Comparison of ENCODE assay signal across 8 cellular contexts in the genomic region with DNA sequence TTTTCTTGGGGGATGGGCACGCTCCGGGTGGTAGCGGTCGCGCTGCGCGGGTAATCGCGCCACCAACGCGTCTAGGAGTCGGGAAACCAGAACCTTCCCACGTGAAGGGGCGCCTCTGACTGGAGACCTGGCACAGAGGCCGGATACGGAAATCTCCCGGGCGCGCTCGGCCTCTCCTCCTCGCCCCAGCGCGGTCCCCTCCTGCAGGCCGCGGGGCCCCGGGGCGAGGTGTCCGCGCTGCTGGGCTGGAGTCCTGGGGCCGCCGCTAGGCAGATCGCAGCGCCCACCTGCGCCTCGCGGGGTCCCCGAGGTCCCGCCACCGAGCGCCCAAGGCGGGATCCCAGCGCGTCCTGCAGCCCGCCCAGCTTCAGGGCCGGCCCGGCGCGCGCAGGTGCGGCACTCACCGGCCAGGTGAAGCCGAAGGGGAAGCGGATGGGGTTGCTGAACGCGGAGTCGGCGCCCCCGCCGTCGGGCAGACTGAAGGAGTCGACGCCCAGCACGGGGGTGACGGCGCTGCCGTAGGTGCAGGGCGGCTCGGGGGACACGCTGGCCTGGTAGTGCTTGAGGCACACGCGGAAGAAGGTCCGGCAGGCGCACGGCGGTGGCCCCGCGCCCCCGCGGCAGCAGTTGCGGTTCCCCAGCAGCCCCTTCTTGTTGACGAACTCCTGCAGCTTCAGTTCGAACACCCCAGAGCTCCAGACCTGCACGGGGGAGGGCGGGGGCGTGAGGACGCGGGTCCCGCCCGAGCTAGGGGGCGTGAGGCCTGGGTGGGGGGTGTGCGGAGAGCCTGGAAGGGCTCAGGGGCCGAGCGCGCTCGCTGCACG. TPM values are rescaled to one million over a fixed set of nuclear protein-coding genes. Genes with fewer than 3 reads are reported as not detected.
DNase-seq lines count a peak whose midpoint lies in the region; ATAC-seq and TF ChIP-seq lines count a peak whose summit lies in the region.

No MANE protein-coding gene starts in this region.

- no peak for ATAC-seq in GM21786 (IDR thresholded peaks at IDR 0.05; ENCODE audit: unreplicated experiment)

- peaks cover 84% of the 10 kb centered on the region for H3K27me3 Mint-ChIP-seq in T-helper 1 cell treated with Interleukin-12 subunit alpha and Interleukin-12 subunit beta and Interleukin-4 antibody, amounts not matched to agents 30 μg/mL and 1 μg/mL, for 36 hours (ENCODE audit: low read depth)

- H3K9me3 Mint-ChIP-seq in T-helper 1 cell treated with Interleukin-12 subunit alpha and Interleukin-12 subunit beta and Interleukin-4 antibody, amounts not matched to agents 30 μg/mL and 1 μg/mL, for 36 hours = no peaks in the 10 kb centered on the region

- H3K27ac ChIP-seq in adrenal gland (peak overlapping the region in 2 of 5 donors; percentile 77 to 78), liver (ENCODE audit: low read depth in 1 of 2, low read length in 2 of 2) (peak overlapping the region; percentile 15 to 53), thymus (ENCODE audit: low read depth) (no peak overlapping the region)

- no peak for TF ChIP-seq CTCF in adrenal gland (IDR thresholded peaks at IDR 0.05)
- no peak for TF ChIP-seq CTCF in liver (IDR thresholded peaks at IDR 0.05; ENCODE audit: low read depth, low read length, missing input control)

- peaks cover 4% of the 10 kb centered on the region for H3K27me3 ChIP-seq in adrenal gland
- peaks cover 0 to 13% (median 7%) of the 10 kb centered on the region in 4 donors for H3K27me3 ChIP-seq in liver (ENCODE audit: control insufficient read depth in 4 of 4, insufficient read depth in 4 of 4, low read length in 3 of 4)
- H3K27me3 ChIP-seq in thymus (ENCODE audit: control insufficient read depth, insufficient read depth) = peaks cover 72% of the 10 kb centered on the region

- H3K4me1 ChIP-seq in adrenal gland (replicated peaks in 1 of 2) (peaks cover 20 to 37% of the 10 kb centered on the region in 2 donors), liver (ENCODE audit: control insufficient read depth in 4 of 4, insufficient read depth in 4 of 4, low read length in 3 of 4) (peaks cover 10 to 57% (median 25%) of the 10 kb centered on the region in 4 donors), thymus (ENCODE audit: control insufficient read depth, insufficient read depth, low read length) (peaks cover 7% of the 10 kb centered on the region)

- H3K4me1 Mint-ChIP-seq in T-helper 1 cell treated with Interleukin-12 subunit alpha and Interleukin-12 subunit beta and Interleukin-4 antibody, amounts not matched to agents 30 μg/mL and 1 μg/mL, for 36 hours (ENCODE audit: low read depth) = peaks cover 26% of the 10 kb centered on the region

- WGBS in adrenal gland, 4 donors = 8 to 25% (median 10%) methylated on average over 11 to 96 of the region's 96 CpGs
- WGBS in liver = 4% methylated on average over 96 of the region's 96 CpGs
- WGBS in thymus = 1% methylated on average over 96 of the region's 96 CpGs

- no peaks in the 10 kb centered on the region for H3K9me3 ChIP-seq in adrenal gland (replicated peaks in 1 of 3)
- no peaks in the 10 kb centered on the region for H3K9me3 ChIP-seq in liver (ENCODE audit: control insufficient read depth in 4 of 4, low read length in 3 of 4)
- no peaks in the 10 kb centered on the region for H3K9me3 ChIP-seq in thymus (ENCODE audit: control insufficient read depth)

- intact Hi-C loops in adrenal gland (cut with DNase I) = no loop called here

- peaks cover 6% of the 10 kb centered on the region for H3K36me3 Mint-ChIP-seq in T-helper 1 cell treated with Interleukin-12 subunit alpha and Interleukin-12 subunit beta and Interleukin-4 antibody, amounts not matched to agents 30 μg/mL and 1 μg/mL, for 36 hours (ENCODE audit: low read depth)

- H3K27ac Mint-ChIP-seq in T-helper 1 cell treated with Interleukin-12 subunit alpha and Interleukin-12 subunit beta and Interleukin-4 antibody, amounts not matched to agents 30 μg/mL and 1 μg/mL, for 36 hours = peak overlapping the region; percentile 50

- no peak for DNase-seq in T-helper 1 cell
- peak in 2 of 7 donors; percentile 13 to 19 for DNase-seq in adrenal gland
- DNase-seq in HK-2 (ENCODE audit: unreplicated experiment) = no peak
- DNase-seq in HPDE6-E6E7 (ENCODE audit: extremely low spot score) = no peak

- H3K4me3 Mint-ChIP-seq in T-helper 1 cell treated with Interleukin-12 subunit alpha and Interleukin-12 subunit beta and Interleukin-4 antibody, amounts not matched to agents 30 μg/mL and 1 μg/mL, for 36 hours = peak overlapping the region; percentile 69

- H3K36me3 ChIP-seq in adrenal gland (replicated peaks in 1 of 2) (peaks cover 0 to 14% of the 10 kb centered on the region in 2 donors), liver (ENCODE audit: control insufficient read depth in 4 of 4, insufficient read depth in 3 of 4, low read depth in 1 of 4, low read length in 3 of 4) (peaks cover 0 to 2% (median 0%) of the 10 kb centered on the region in 4 donors), thymus (ENCODE audit: control insufficient read depth, insufficient read depth) (no peaks in the 10 kb centered on the region)

- peak overlapping the region in 3 of 4 donors; percentile 71 to 93 (median 85) for H3K4me3 ChIP-seq in adrenal gland
- peak overlapping the region in 2 of 3 donors; percentile 34 to 69 for H3K4me3 ChIP-seq in liver (ENCODE audit: low read depth in 1 of 3, low read length in 3 of 3)
- H3K4me3 ChIP-seq in thymus (ENCODE audit: low read length) = peak overlapping the region; percentile 75

- H3K9ac ChIP-seq in liver (ENCODE audit: low read depth in 1 of 2, low read length in 2 of 2) = no peak overlapping the region

- TF ChIP-seq POLR2A in adrenal gland (IDR thresholded peaks at IDR 0.05) = no peak

- no peak for TF ChIP-seq RAD21 in liver (IDR thresholded peaks at IDR 0.05)

TF ChIP-seq in liver, 16 proteins besides CTCF, POLR2A, EP300 and RAD21 (continues in another document):
- TF ChIP-seq HNF4G (IDR thresholded peaks at IDR 0.05) (no peak), GABPA (IDR thresholded peaks at IDR 0.05 in 1 of 2, conservative IDR thresholded peaks at IDR 0.05 in 1 of 2) (no peak), HNF4A (conservative IDR thresholded peaks at IDR 0.05) (no peak), TAF1 (conservative IDR thresholded peaks at IDR 0.05) (no peak), FOXA2 (IDR thresholded peaks at IDR 0.05) (no peak), RXRA (IDR thresholded peaks at IDR 0.05) (no peak), YY1 (IDR thresholded peaks at IDR 0.05) (no peak), NR2F2 (IDR thresholded peaks at IDR 0.05) (no peak), FOXA1 (IDR thresholded peaks at IDR 0.05) (no peak)
- TF ChIP-seq, protein P1, sequence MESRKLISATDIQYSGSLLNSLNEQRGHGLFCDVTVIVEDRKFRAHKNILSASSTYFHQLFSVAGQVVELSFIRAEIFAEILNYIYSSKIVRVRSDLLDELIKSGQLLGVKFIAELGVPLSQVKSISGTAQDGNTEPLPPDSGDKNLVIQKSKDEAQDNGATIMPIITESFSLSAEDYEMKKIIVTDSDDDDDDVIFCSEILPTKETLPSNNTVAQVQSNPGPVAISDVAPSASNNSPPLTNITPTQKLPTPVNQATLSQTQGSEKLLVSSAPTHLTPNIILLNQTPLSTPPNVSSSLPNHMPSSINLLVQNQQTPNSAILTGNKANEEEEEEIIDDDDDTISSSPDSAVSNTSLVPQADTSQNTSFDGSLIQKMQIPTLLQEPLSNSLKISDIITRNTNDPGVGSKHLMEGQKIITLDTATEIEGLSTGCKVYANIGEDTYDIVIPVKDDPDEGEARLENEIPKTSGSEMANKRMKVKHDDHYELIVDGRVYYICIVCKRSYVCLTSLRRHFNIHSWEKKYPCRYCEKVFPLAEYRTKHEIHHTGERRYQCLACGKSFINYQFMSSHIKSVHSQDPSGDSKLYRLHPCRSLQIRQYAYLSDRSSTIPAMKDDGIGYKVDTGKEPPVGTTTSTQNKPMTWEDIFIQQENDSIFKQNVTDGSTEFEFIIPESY (IDR thresholded peaks at IDR 0.05) = no peak
- TF ChIP-seq, protein P2, sequence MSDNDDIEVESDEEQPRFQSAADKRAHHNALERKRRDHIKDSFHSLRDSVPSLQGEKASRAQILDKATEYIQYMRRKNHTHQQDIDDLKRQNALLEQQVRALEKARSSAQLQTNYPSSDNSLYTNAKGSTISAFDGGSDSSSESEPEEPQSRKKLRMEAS (IDR thresholded peaks at IDR 0.05) = no peak
- TF ChIP-seq, protein P3, sequence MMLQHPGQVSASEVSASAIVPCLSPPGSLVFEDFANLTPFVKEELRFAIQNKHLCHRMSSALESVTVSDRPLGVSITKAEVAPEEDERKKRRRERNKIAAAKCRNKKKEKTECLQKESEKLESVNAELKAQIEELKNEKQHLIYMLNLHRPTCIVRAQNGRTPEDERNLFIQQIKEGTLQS (IDR thresholded peaks at IDR 0.05) = no peak
- TF ChIP-seq, protein P4, sequence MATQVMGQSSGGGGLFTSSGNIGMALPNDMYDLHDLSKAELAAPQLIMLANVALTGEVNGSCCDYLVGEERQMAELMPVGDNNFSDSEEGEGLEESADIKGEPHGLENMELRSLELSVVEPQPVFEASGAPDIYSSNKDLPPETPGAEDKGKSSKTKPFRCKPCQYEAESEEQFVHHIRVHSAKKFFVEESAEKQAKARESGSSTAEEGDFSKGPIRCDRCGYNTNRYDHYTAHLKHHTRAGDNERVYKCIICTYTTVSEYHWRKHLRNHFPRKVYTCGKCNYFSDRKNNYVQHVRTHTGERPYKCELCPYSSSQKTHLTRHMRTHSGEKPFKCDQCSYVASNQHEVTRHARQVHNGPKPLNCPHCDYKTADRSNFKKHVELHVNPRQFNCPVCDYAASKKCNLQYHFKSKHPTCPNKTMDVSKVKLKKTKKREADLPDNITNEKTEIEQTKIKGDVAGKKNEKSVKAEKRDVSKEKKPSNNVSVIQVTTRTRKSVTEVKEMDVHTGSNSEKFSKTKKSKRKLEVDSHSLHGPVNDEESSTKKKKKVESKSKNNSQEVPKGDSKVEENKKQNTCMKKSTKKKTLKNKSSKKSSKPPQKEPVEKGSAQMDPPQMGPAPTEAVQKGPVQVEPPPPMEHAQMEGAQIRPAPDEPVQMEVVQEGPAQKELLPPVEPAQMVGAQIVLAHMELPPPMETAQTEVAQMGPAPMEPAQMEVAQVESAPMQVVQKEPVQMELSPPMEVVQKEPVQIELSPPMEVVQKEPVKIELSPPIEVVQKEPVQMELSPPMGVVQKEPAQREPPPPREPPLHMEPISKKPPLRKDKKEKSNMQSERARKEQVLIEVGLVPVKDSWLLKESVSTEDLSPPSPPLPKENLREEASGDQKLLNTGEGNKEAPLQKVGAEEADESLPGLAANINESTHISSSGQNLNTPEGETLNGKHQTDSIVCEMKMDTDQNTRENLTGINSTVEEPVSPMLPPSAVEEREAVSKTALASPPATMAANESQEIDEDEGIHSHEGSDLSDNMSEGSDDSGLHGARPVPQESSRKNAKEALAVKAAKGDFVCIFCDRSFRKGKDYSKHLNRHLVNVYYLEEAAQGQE (IDR thresholded peaks at IDR 0.05) = no peak

RNA-seq across cellular contexts. Expression of a gene that starts 1.6 kb away (rescaled TPM):
- 10 to 100 TPM in 2 of 8 donors, 1 to 10 TPM in 6; 3.8 to 13.3 (median 7.7) TPM for total RNA-seq in adrenal gland
- 1 to 10 TPM in 2 of 3 donors, under 1 TPM in 1; 0.75 to 9.4 (median 7.9) TPM for polyA plus RNA-seq in adrenal gland
- 1 to 10 TPM; 1.8 to 2.3 TPM for total RNA-seq in liver
- polyA plus RNA-seq in liver = 1 to 10 TPM; 1.0 to 1.5 TPM
- 5.7 TPM for polyA plus RNA-seq in thymus

RNA-seq across cellular contexts. Expression of a gene that starts 17.2 kb away (rescaled TPM):
- total RNA-seq in adrenal gland (10 to 100 TPM; 18.6 to 34.9 (median 27.5) TPM), liver (10 to 100 TPM; 10.5 to 11.1 TPM)
- polyA plus RNA-seq in adrenal gland (10 to 100 TPM; 12.4 to 42.0 (median 15.0) TPM), liver (1 to 10 TPM; 6.0 to 7.7 TPM), thymus (13.6 TPM)
